Comparison of ENCODE assay signal across 15 cellular contexts in the genomic region with DNA sequence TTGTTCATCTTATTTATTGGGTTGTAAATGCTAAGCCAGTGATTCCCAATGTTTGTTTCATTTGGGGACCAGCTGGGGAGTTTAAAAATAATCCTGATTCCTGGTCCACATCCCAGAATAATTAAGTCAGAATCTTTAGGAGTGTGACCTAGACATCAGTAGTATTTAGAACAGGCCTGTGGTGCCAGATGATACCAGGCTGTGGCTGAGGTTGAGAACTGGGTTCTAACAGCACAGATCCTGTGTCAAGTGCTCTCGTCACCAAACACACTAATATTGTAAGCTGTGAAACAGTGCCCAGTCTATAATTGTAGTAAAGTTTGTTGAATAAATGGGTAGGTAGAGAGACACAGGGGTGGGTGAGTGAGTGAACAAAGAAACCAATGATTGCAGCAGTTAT.
"Had no signal": no experiment of that assay in that cellular context is flagged by ENCODE, and none has a peak within 500 bp of the region (broad histone marks: within the 10 kb centered on the region; RNA-seq: fewer than 3 reads in every experiment).

No MANE protein-coding gene starts in this region.

- DNase-seq: effector CD4-positive, alpha-beta T cell; endodermal cell; erythroblast; islet precursor cell; mesendoderm; naive thymus-derived CD4-positive, alpha-beta T cell; posterior cingulate gyrus; stimulated activated CD4-positive, alpha-beta T cell treated with anti-CD3 and anti-CD28 coated beads, Interleukin-2, amount 100 ng/mL, for 48 hours; stimulated activated naive CD4-positive, alpha-beta T cell treated with Interleukin-2 at 50 U/mL for 16 hours; tibial artery; upper lobe of right lung had no signal

- H3K4me1 ChIP-seq: upper lobe of right lung had no signal

- H3K27ac ChIP-seq: coronary artery, tibial artery, upper lobe of right lung, vagina had no signal

- H3K27ac Mint-ChIP-seq: endodermal cell; naive thymus-derived CD4-positive, alpha-beta T cell had no signal

- H3K4me3 Mint-ChIP-seq: endodermal cell; naive thymus-derived CD4-positive, alpha-beta T cell; neural crest cell had no signal

- H3K9me3 ChIP-seq: tibial artery, upper lobe of right lung, vagina had no signal

- H3K4me3 ChIP-seq: coronary artery, smooth muscle cell, tibial artery, upper lobe of right lung, vagina had no signal

- H3K36me3 Mint-ChIP-seq: naive thymus-derived CD4-positive, alpha-beta T cell had no signal

- H3K27me3 ChIP-seq: tibial artery, upper lobe of right lung, vagina had no signal

- ATAC-seq: naive thymus-derived CD4-positive, alpha-beta T cell; upper lobe of right lung had no signal

- H3K9me3 Mint-ChIP-seq: endodermal cell, neural crest cell had no signal

- H3K36me3 ChIP-seq: tibial artery, upper lobe of right lung, vagina had no signal

- H3K4me1 Mint-ChIP-seq: neural crest cell had no signal
